29 cellular contexts compared by ENCODE assay signal in genomic region chr13:28864544-28864943, GRCh38. TPM values are rescaled to one million over a fixed set of nuclear protein-coding genes. Genes with fewer than 3 reads are reported as not detected.
"Had no signal": no experiment of that assay in that cellular context is flagged by ENCODE, and none has a peak within 500 bp of the region (broad histone marks: within the 10 kb centered on the region; RNA-seq: fewer than 3 reads in every experiment).

No MANE protein-coding gene starts in this region.

- H3K27me3 ChIP-seq: brain microvascular endothelial cell, Peyer's patch, SJSA1 had no signal

- H3K4me1 ChIP-seq: Peyer's patch, SJSA1 had no signal

- H3K9me2 ChIP-seq: SK-N-SH had no signal

- H3K27ac ChIP-seq: brain microvascular endothelial cell, Peyer's patch, SJSA1 had no signal

- H3K4me3 ChIP-seq: Peyer's patch, SJSA1 had no signal

- H3K36me3 ChIP-seq: brain microvascular endothelial cell, Peyer's patch, SJSA1 had no signal

- H3K9me3 ChIP-seq: Peyer's patch, SJSA1, SK-N-SH had no signal

- H3K4me2 ChIP-seq: SK-N-SH had no signal

- ATAC-seq: activated CD8-positive, alpha-beta T cell treated with anti-CD3 and anti-CD28 coated beads for 36 hours; activated T-cell treated with anti-CD3 and anti-CD28 coated beads, Interleukin-2, amount 50 U/mL, for 72 hours; activated T-helper 17 cell treated with anti-CD3 and anti-CD28 coated beads, Interleukin-2, amount 50 U/mL, for 72 hours; PC-3 had no signal

- DNase-seq: activated CD4-positive, alpha-beta T cell treated with anti-CD3 and anti-CD28 coated beads, Interleukin-2, amount 10 ng/mL, durations not matched to agents 24 days and 14 days; activated CD4-positive, alpha-beta T cell treated with anti-CD3 and anti-CD28 coated beads, Interleukin-2, amount 50 U/mL, for 4 hours; activated CD8-positive, alpha-beta T cell treated with anti-CD3 and anti-CD28 coated beads for 36 hours; activated effector memory CD4-positive, alpha-beta T cell treated with anti-CD3 and anti-CD28 coated beads, Interleukin-2, amount 50 U/mL, for 16 hours; activated naive CD4-positive, alpha-beta T cell; activated naive CD4-positive, alpha-beta T cell treated with anti-CD3 and anti-CD28 coated beads, Interleukin-2, amount 50 U/mL, for 16 hours; activated naive CD8-positive, alpha-beta T cell treated with anti-CD3 and anti-CD28 coated beads for 36 hours; activated T-cell treated with anti-CD3 and anti-CD28 coated beads, Interleukin-2, amount 50 U/mL, for 1 hour; activated T-cell treated with anti-CD3 and anti-CD28 coated beads, Interleukin-2, amount 50 U/mL, for 72 hours; amniotic stem cell; aorta; brain microvascular endothelial cell; central memory CD4-positive, alpha-beta T cell; MV-4-11; NCI-H1092; NCI-H1436 treated with DMSO at 0.1 percent for 48 hours; NCI-H1694 treated with DMSO at 0.1 percent for 48 hours; NCI-H2029; NCI-H345; PC-3; Peyer's patch; RPMI8226; SHP77 treated with DMSO at 0.1 percent for 48 hours; SK-N-SH had no signal

- H3K9ac ChIP-seq: SK-N-SH had no signal

RNA-seq across cellular contexts. Expression of gene MTUS2, which starts 44.4 kb away (rescaled TPM):
- total RNA-seq: activated CD4-positive, alpha-beta T cell treated with anti-CD3 and anti-CD28 coated beads, Interleukin-2, amount 10 ng/mL, durations not matched to agents 24 days and 14 days; activated CD8-positive, alpha-beta memory T cell treated with anti-CD3 and anti-CD28 coated beads for 36 hours; activated CD8-positive, alpha-beta T cell treated with anti-CD3 and anti-CD28 coated beads for 36 hours; activated naive CD8-positive, alpha-beta T cell treated with anti-CD3 and anti-CD28 coated beads for 36 hours; MCF 10A; NCI-H460; PC-3; SJSA1 had no signal
